ENCODE assay signal across 9 cellular contexts in the genomic region with DNA sequence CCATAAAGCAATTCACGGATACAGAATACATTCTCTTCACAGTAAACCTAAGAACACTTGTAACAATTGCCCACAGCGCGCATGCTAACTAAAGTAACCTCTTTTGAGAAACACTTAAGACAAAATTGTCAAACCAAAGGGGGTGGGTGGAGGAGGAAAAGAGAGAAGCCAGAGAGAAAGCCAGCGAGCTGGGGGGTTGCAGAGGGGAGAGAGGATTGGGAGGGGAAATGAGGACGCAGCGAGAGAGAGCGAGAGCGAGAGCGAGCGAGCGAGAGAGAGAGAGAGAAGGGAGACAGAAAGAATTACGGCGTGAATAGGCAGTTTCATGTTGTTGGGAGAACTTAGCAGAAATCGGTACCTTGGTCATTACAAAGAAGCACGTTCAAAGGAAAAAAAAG. TPM values are rescaled to one million over a fixed set of nuclear protein-coding genes. Genes with fewer than 3 reads are reported as not detected.
DNase-seq lines count a peak whose midpoint lies in the region; ATAC-seq and TF ChIP-seq lines count a peak whose summit lies in the region.
"Had no signal": no experiment of that assay in that cellular context is flagged by ENCODE, and none has a peak within 500 bp of the region (broad histone marks: within the 10 kb centered on the region; RNA-seq: fewer than 3 reads in every experiment).

No MANE protein-coding gene starts in this region.

- peak overlapping the region; percentile 97 for H3K4me2 ChIP-seq in fibroblast of lung (ENCODE audit: extremely low read depth, insufficient read depth, low read length)

- POLR2A ChIA-PET in activated CD4-positive, alpha-beta T cell treated with anti-CD3 and anti-CD28 coated beads for 36 hours (lab: Charles Lee): no interaction called here
- POLR2A ChIA-PET in RWPE1 (lab: Yijun Ruan, JAX; ENCODE audit: low non-redundant PET): no interaction called here

- H3K4me1 Mint-ChIP-seq in activated CD4-positive, alpha-beta T cell treated with anti-CD3 and anti-CD28 coated beads for 36 hours: peaks cover 42% of the 10 kb centered on the region

- H3K4me1 ChIP-seq in fibroblast of lung (ENCODE audit: control insufficient read depth, extremely low read depth, insufficient read depth, low read length): peaks cover 15% of the 10 kb centered on the region
- peaks cover 30 to 60% (median 53%) of the 10 kb centered on the region in 4 donors for H3K4me1 ChIP-seq in stomach

- H3K36me3 ChIP-seq in fibroblast of lung (ENCODE audit: control insufficient read depth, insufficient read depth, low read length): no peaks in the 10 kb centered on the region
- no peaks in the 10 kb centered on the region for H3K36me3 ChIP-seq in stomach

- peak overlapping the region; percentile 60 for H3K4me3 Mint-ChIP-seq in activated CD4-positive, alpha-beta T cell treated with anti-CD3 and anti-CD28 coated beads for 36 hours

- DNase-seq in activated CD4-positive, alpha-beta T cell treated with anti-CD3 and anti-CD28 coated beads for 36 hours: no peak
- DNase-seq in activated CD4-positive, alpha-beta T cell treated with anti-CD3 and anti-CD28 coated beads for 1 hour: no peak
- DNase-seq in RWPE1 (ENCODE audit: low spot score) (no peak), fibroblast of lung (ENCODE audit: low read depth in 2 of 2) (peak in 1 of 2 donors; percentile 60), stomach (no peak), SK-N-DZ (ENCODE audit: low spot score) (no peak)
- DNase-seq in stimulated activated CD4-positive, alpha-beta T cell treated with anti-CD3 and anti-CD28 coated beads, Interleukin-4, amount 100 ng/mL, for 24 hours: no peak

- no peak overlapping the region for H3K9ac ChIP-seq in fibroblast of lung (ENCODE audit: insufficient read depth, low read length)

- CTCF ChIA-PET in activated CD4-positive, alpha-beta T cell treated with anti-CD3 and anti-CD28 coated beads for 36 hours (lab: Charles Lee): interaction anchor here (0.7 to 2.8 kb wide), 25 partner anchors 10 to 636 kb away, joined by 3 to 27 read pairs (median 5); a partner anchor contains a TSS
- CTCF ChIA-PET in RWPE1 (lab: Yijun Ruan, JAX): interaction anchor here (0.6 to 1.1 kb wide), 7 partner anchors 13 to 381 kb away, joined by 3 to 5 read pairs (median 4); a partner anchor contains a TSS

- intact Hi-C loops in activated CD4-positive, alpha-beta T cell treated with anti-CD3 and anti-CD28 coated beads for 36 hours (cut with DNase I, micrococcal nuclease): loop anchor here (2.0 to 10.0 kb wide), 3 partner anchors 16 to 478 kb away; a partner anchor contains a TSS
- intact Hi-C loops in stomach (cut with DNase I; ENCODE audit: low total_unique reads): no loop called here

- H3K4me3 ChIP-seq in fibroblast of lung (replicated peaks in 1 of 4; ENCODE audit: control extremely low read depth in 1 of 4, insufficient read depth in 1 of 4, low read depth in 3 of 4, low read length in 4 of 4): peak overlapping the region; percentile 49 to 94 (median 68)
- H3K4me3 ChIP-seq in stomach: peak overlapping the region; percentile 48 to 62 (median 58)

- H2AFZ ChIP-seq in fibroblast of lung (ENCODE audit: low read length): peak overlapping the region; percentile 71

- peaks cover 24% of the 10 kb centered on the region for H3K79me2 ChIP-seq in fibroblast of lung (ENCODE audit: control insufficient read depth, insufficient read depth, low read length)

- H3K27ac ChIP-seq in RWPE1: peak overlapping the region; percentile 92
- H3K27ac ChIP-seq in fibroblast of lung (ENCODE audit: insufficient read depth, low read length): peak overlapping the region; percentile 32
- H3K27ac ChIP-seq in stomach: peak overlapping the region in 4 of 5 donors; percentile 73 to 93 (median 80)

- no peak for ATAC-seq in activated CD4-positive, alpha-beta T cell treated with anti-CD3 and anti-CD28 coated beads for 36 hours
- no peak for ATAC-seq in GM18511 (IDR thresholded peaks at IDR 0.05; ENCODE audit: unreplicated experiment)

- peak overlapping the region; percentile 20 for H3K27ac Mint-ChIP-seq in activated CD4-positive, alpha-beta T cell treated with anti-CD3 and anti-CD28 coated beads for 36 hours

- 4 to 10% (median 6%) methylated on average over 15 of the region's 15 CpGs for WGBS in stomach, 5 donors

- no peaks in the 10 kb centered on the region for H3K9me3 Mint-ChIP-seq in activated CD4-positive, alpha-beta T cell treated with anti-CD3 and anti-CD28 coated beads for 36 hours (ENCODE audit: low read depth)

- H3K9me3 ChIP-seq in fibroblast of lung (ENCODE audit: control insufficient read depth, insufficient read depth, low read depth, low read length): no peaks in the 10 kb centered on the region
- no peaks in the 10 kb centered on the region for H3K9me3 ChIP-seq in stomach

- TF ChIP-seq CTCF in RWPE1 (conservative IDR thresholded peaks at IDR 0.05; ENCODE audit: low read depth) (no peak), fibroblast of lung (conservative IDR thresholded peaks at IDR 0.05 in 1 of 2, IDR thresholded peaks at IDR 0.05 in 1 of 2; ENCODE audit: low read depth in 1 of 2, low read length in 2 of 2) (no peak), stomach (IDR thresholded peaks at IDR 0.05) (no peak)

- TF ChIP-seq EP300 in stomach (IDR thresholded peaks at IDR 0.05): no peak

- no peaks in the 10 kb centered on the region for H3K36me3 Mint-ChIP-seq in activated CD4-positive, alpha-beta T cell treated with anti-CD3 and anti-CD28 coated beads for 36 hours (ENCODE audit: low read depth)

- peaks cover 72% of the 10 kb centered on the region for H3K27me3 Mint-ChIP-seq in activated CD4-positive, alpha-beta T cell treated with anti-CD3 and anti-CD28 coated beads for 36 hours

- TF ChIP-seq POLR2A in stomach (IDR thresholded peaks at IDR 0.05): no peak

- H3K27me3 ChIP-seq in fibroblast of lung (ENCODE audit: control insufficient read depth, insufficient read depth, low read length) (peaks cover 36% of the 10 kb centered on the region), stomach (peaks cover 4 to 100% (median 100%) of the 10 kb centered on the region in 3 donors)

- no peaks in the 10 kb centered on the region for H4K20me1 ChIP-seq in fibroblast of lung (ENCODE audit: control insufficient read depth, extremely low read depth, insufficient read depth, low read length)

RNA-seq across cellular contexts. Expression of a gene that starts 1.6 kb away (rescaled TPM):
- total RNA-seq in activated CD4-positive, alpha-beta T cell treated with anti-CD3 and anti-CD28 coated beads for 36 hours: under 1 TPM; 0.25 to 0.30 TPM
- total RNA-seq in fibroblast of lung (6.4 and 7.4 TPM in 2 replicates), stomach (10 to 100 TPM in 1 of 5 donors, 1 to 10 TPM in 4; 1.8 to 16.5 (median 2.3) TPM)
- polyA plus RNA-seq in fibroblast of lung (11.8 and 12.7 TPM in 2 replicates), stomach (1 to 10 TPM; 1.0 to 8.2 (median 2.8) TPM)
- 14.5 and 15.9 TPM in 2 replicates for polyA plus RNA-seq in fibroblast of lung (2012)
- polyA minus RNA-seq in fibroblast of lung (ENCODE audit: low replicate concordance): 2.6 and 3.3 TPM in 2 replicates
- not detected in 2 replicates for polyA plus RNA-seq in SK-N-DZ (2014; cell fraction: cytosol; rRNA removed)
- polyA plus RNA-seq in SK-N-DZ (2014; cell fraction: nucleus; rRNA removed): not detected in 2 replicates

RNA-seq across cellular contexts. Expression of a gene that starts 2.6 kb away (rescaled TPM):
- total RNA-seq in activated CD4-positive, alpha-beta T cell treated with anti-CD3 and anti-CD28 coated beads for 36 hours: not detected
- total RNA-seq in fibroblast of lung (0.33 and 0.51 TPM in 2 replicates), stomach (10 to 100 TPM in 1 of 5 donors, 1 to 10 TPM in 4; 1.2 to 13.0 (median 1.5) TPM)
- polyA plus RNA-seq in fibroblast of lung (1.4 and 2.0 TPM in 2 replicates), stomach (under 1 TPM in 2 of 3 donors, not detected in 1; 0.46 to 0.56 TPM)
- polyA plus RNA-seq in fibroblast of lung (2012): 2.0 and 2.4 TPM in 2 replicates
- polyA minus RNA-seq in fibroblast of lung (ENCODE audit: low replicate concordance): 0.90 and 0.93 TPM in 2 replicates
- polyA plus RNA-seq in SK-N-DZ (2014; cell fraction: cytosol; rRNA removed): not detected in 2 replicates
- polyA plus RNA-seq in SK-N-DZ (2014; cell fraction: nucleus; rRNA removed): not detected in 2 replicates
- total RNA-seq: fibroblast of villous mesenchyme had no signal

RNA-seq across cellular contexts. Expression of a gene that starts 7.7 kb away (rescaled TPM):
- not detected for total RNA-seq in activated CD4-positive, alpha-beta T cell treated with anti-CD3 and anti-CD28 coated beads for 36 hours
- total RNA-seq in fibroblast of lung (10.5 and 16.2 TPM in 2 replicates), stomach (100 to 1,000 TPM in 1 of 5 donors, 10 to 100 TPM in 3, 1 to 10 TPM in 1; 4.2 to 150 (median 11.9) TPM)
- polyA plus RNA-seq in fibroblast of lung (28.9 and 42.1 TPM in 2 replicates), stomach (10 to 100 TPM in 1 of 3 donors, 1 to 10 TPM in 2; 5.7 to 10.2 (median 7.8) TPM)
- 36.4 and 58.8 TPM in 2 replicates for polyA plus RNA-seq in fibroblast of lung (2012)
- 33.2 and 59.3 TPM in 2 replicates for polyA minus RNA-seq in fibroblast of lung (ENCODE audit: low replicate concordance)
- polyA plus RNA-seq in SK-N-DZ (2014; cell fraction: cytosol; rRNA removed): not detected in 2 replicates
- polyA plus RNA-seq in SK-N-DZ (2014; cell fraction: nucleus; rRNA removed): not detected in 2 replicates

RNA-seq across cellular contexts. Expression of a gene that starts 13.7 kb away (rescaled TPM):
- 1 to 10 TPM; 1.9 to 2.5 TPM for total RNA-seq in activated CD4-positive, alpha-beta T cell treated with anti-CD3 and anti-CD28 coated beads for 36 hours
- total RNA-seq in fibroblast of lung (not detected in 2 replicates), stomach (10 to 100 TPM in 1 of 5 donors, not detected in 4; 11.3 TPM)
- polyA plus RNA-seq in fibroblast of lung (0.06 TPM in 1 of 2 replicates, not detected in the other), stomach (not detected)
- not detected in 2 replicates for polyA plus RNA-seq in fibroblast of lung (2012)
- polyA minus RNA-seq in fibroblast of lung (ENCODE audit: low replicate concordance): not detected in 2 replicates
- not detected in 2 replicates for polyA plus RNA-seq in SK-N-DZ (2014; cell fraction: cytosol; rRNA removed)
- polyA plus RNA-seq in SK-N-DZ (2014; cell fraction: nucleus; rRNA removed): not detected in 2 replicates
- total RNA-seq: fibroblast of villous mesenchyme had no signal

RNA-seq across cellular contexts. Expression of a gene that starts 18.9 kb away (rescaled TPM):
- total RNA-seq in activated CD4-positive, alpha-beta T cell treated with anti-CD3 and anti-CD28 coated beads for 36 hours: not detected
- total RNA-seq in fibroblast of lung (1.0 and 2.1 TPM in 2 replicates), stomach (10 to 100 TPM in 2 of 5 donors, under 1 TPM in 2, not detected in 1; 0.43 to 50.4 (median 6.2) TPM)
- polyA plus RNA-seq in fibroblast of lung (9.4 and 17.2 TPM in 2 replicates), stomach (1 to 10 TPM; 2.2 to 2.7 (median 2.4) TPM)
- 24.6 and 41.8 TPM in 2 replicates for polyA plus RNA-seq in fibroblast of lung (2012)
- 3.8 and 5.5 TPM in 2 replicates for polyA minus RNA-seq in fibroblast of lung (ENCODE audit: low replicate concordance)
- not detected in 2 replicates for polyA plus RNA-seq in SK-N-DZ (2014; cell fraction: cytosol; rRNA removed)
- polyA plus RNA-seq in SK-N-DZ (2014; cell fraction: nucleus; rRNA removed): not detected in 2 replicates

Comparison
In these comparisons a context has a peak if more than half of its experiments do, and no peak if none do; other contexts are left out.
1. H3K27ac ChIP-seq: peak in every context shown above with its lines; median percentile 92 in RWPE1; 80 in stomach; 32 in fibroblast of lung.
2. RNA of a gene that starts 7.7 kb away (total RNA-seq): 10.5 to 16.2 TPM in fibroblast of lung and 4.2 to 150 TPM in stomach; not detected in activated CD4-positive, alpha-beta T cell treated with anti-CD3 and anti-CD28 coated beads for 36 hours; every median in the first group is over 4 times any median in the second.